ENCODE assay signal across 16 cellular contexts in genomic region chr10:43383204-43383971, GRCh38. TPM values are rescaled to one million over a fixed set of nuclear protein-coding genes. Genes with fewer than 3 reads are reported as not detected.
DNase-seq lines count a peak whose midpoint lies in the region; ATAC-seq and TF ChIP-seq lines count a peak whose summit lies in the region.
"Had no signal": no experiment of that assay in that cellular context is flagged by ENCODE, and none has a peak within 500 bp of the region (broad histone marks: within the 10 kb centered on the region; RNA-seq: fewer than 3 reads in every experiment).

No MANE protein-coding gene starts in this region.

- ATAC-seq in GM21717 (IDR thresholded peaks at IDR 0.05; ENCODE audit: unreplicated experiment), result no peak

- TF ChIP-seq EP300 in sigmoid colon (IDR thresholded peaks at IDR 0.05), result no peak

- intact Hi-C loops in sigmoid colon (cut with DNase I), result no loop called here

- H3K9me3 ChIP-seq in endodermal cell (ENCODE audit: control insufficient read depth, low read length), result no peaks in the 10 kb centered on the region
- H3K9me3 ChIP-seq in sigmoid colon, result no peaks in the 10 kb centered on the region
- H3K9me3 ChIP-seq in Karpas-422 (ENCODE audit: low read length), result no peaks in the 10 kb centered on the region
- H3K9me3 ChIP-seq: tibial artery had no signal

- H4K20me1 ChIP-seq in Karpas-422 (ENCODE audit: insufficient read depth, low read depth, low read length), result peaks cover 19% of the 10 kb centered on the region

- peak; percentile 18 for DNase-seq in NCI-H82 (lab: John Stamatoyannopoulos, UW)
- DNase-seq in NCI-H82 treated with DMSO at 0.1 percent for 48 hours (lab: John Stamatoyannopoulos, UW; ENCODE audit: unreplicated experiment), result no peak
- peak; percentile 5 for DNase-seq in M059J (ENCODE audit: low read depth)
- DNase-seq in endodermal cell, result no peak
- DNase-seq in sigmoid colon, result peak; percentile 45
- DNase-seq in Karpas-422, result no peak
- DNase-seq in H7, result no peak
- DNase-seq: activated gamma-delta T cell treated with Interleukin-2 at 50 U/mL for 16 hours, naive B cell, NCI-H2029 treated with DMSO at 0.1 percent for 48 hours had no signal

- no peaks in the 10 kb centered on the region for H3K27me3 Mint-ChIP-seq in endodermal cell (ENCODE audit: insufficient read depth)
- H3K27me3 Mint-ChIP-seq: naive B cell had no signal

- H3K4me2 ChIP-seq in Karpas-422 (ENCODE audit: low read depth, low read length, poor library complexity, severe bottlenecking), result no peak overlapping the region

- peak overlapping the region; percentile 39 for H3K27ac Mint-ChIP-seq in endodermal cell
- H3K27ac Mint-ChIP-seq: T-helper 1 cell treated with Interleukin-12 subunit alpha and Interleukin-12 subunit beta and Interleukin-4 antibody, amounts not matched to agents 30 μg/mL and 1 μg/mL, for 36 hours had no signal

- peaks cover 11% of the 10 kb centered on the region for H3K4me1 Mint-ChIP-seq in endodermal cell

- H3K27me3 ChIP-seq in endodermal cell (ENCODE audit: control insufficient read depth, insufficient read depth, low read length, poor library complexity, severe bottlenecking), result no peaks in the 10 kb centered on the region
- H3K27me3 ChIP-seq in sigmoid colon, result no peaks in the 10 kb centered on the region
- H3K27me3 ChIP-seq in Karpas-422 (ENCODE audit: low read length), result no peaks in the 10 kb centered on the region
- no peaks in the 10 kb centered on the region for H3K27me3 ChIP-seq in H7 (ENCODE audit: control insufficient read depth, insufficient read depth, low read length)
- H3K27me3 ChIP-seq: tibial artery had no signal

- no peaks in the 10 kb centered on the region for H3K9me2 ChIP-seq in Karpas-422 (replicated peaks; ENCODE audit: insufficient read depth, low read length)

- TF ChIP-seq CTCF in endodermal cell (conservative IDR thresholded peaks at IDR 0.05) (no peak), sigmoid colon (IDR thresholded peaks at IDR 0.05) (no peak)

- H3K9ac ChIP-seq in endodermal cell (ENCODE audit: extremely low read depth, low read length, poor library complexity, severe bottlenecking) (no peak overlapping the region), Karpas-422 (ENCODE audit: low read length) (no peak overlapping the region)

- H3K36me3 ChIP-seq in endodermal cell (ENCODE audit: control insufficient read depth, insufficient read depth, low read length) (peaks cover 34% of the 10 kb centered on the region), sigmoid colon (peaks cover 4 to 41% (median 21%) of the 10 kb centered on the region in 4 donors), Karpas-422 (ENCODE audit: insufficient read depth, low read length) (peaks cover 28% of the 10 kb centered on the region), H7 (replicated peaks; ENCODE audit: control insufficient read depth, insufficient read depth, low read length) (peaks cover 20% of the 10 kb centered on the region)

- no peak overlapping the region for H3K4me3 ChIP-seq in endodermal cell (ENCODE audit: low read length)
- no peak overlapping the region for H3K4me3 ChIP-seq in sigmoid colon
- no peak overlapping the region for H3K4me3 ChIP-seq in Karpas-422 (ENCODE audit: low read length)
- H3K4me3 ChIP-seq in H7 (ENCODE audit: insufficient read depth, low read depth, low read length), result no peak overlapping the region
- H3K4me3 ChIP-seq: tibial artery had no signal

- no peak for TF ChIP-seq POLR2A in sigmoid colon (IDR thresholded peaks at IDR 0.05)

- H3K79me2 ChIP-seq in Karpas-422 (ENCODE audit: low read length), result no peaks in the 10 kb centered on the region

- H2AFZ ChIP-seq in Karpas-422 (ENCODE audit: low read length), result no peak overlapping the region

- H3K27ac ChIP-seq in endodermal cell (ENCODE audit: low read depth, low read length) (no peak overlapping the region), sigmoid colon (no peak overlapping the region), Karpas-422 (ENCODE audit: low read length) (no peak overlapping the region)
- H3K27ac ChIP-seq: tibial artery had no signal

- H3K9me3 Mint-ChIP-seq in endodermal cell, result no peaks in the 10 kb centered on the region
- H3K9me3 Mint-ChIP-seq: naive B cell; T-helper 1 cell treated with Interleukin-12 subunit alpha and Interleukin-12 subunit beta and Interleukin-4 antibody, amounts not matched to agents 30 μg/mL and 1 μg/mL, for 36 hours had no signal

- H3K36me3 Mint-ChIP-seq in endodermal cell (ENCODE audit: low read depth), result peaks cover 29% of the 10 kb centered on the region

- 77 to 88% methylated on average over 14 of the region's 14 CpGs for WGBS in endodermal cell (ENCODE audit: insufficient coverage in 1 of 2, insufficient read length in 1 of 2), 2 experiments
- WGBS in sigmoid colon, 2 donors, result 39 to 71% methylated on average over 14 of the region's 14 CpGs

- H3K4me3 Mint-ChIP-seq in endodermal cell, result no peak overlapping the region
- H3K4me3 Mint-ChIP-seq: naive B cell; T-helper 1 cell treated with Interleukin-12 subunit alpha and Interleukin-12 subunit beta and Interleukin-4 antibody, amounts not matched to agents 30 μg/mL and 1 μg/mL, for 36 hours had no signal

- H3K4me1 ChIP-seq in endodermal cell (ENCODE audit: control insufficient read depth, insufficient read depth, low read length), result peaks cover 6% of the 10 kb centered on the region
- H3K4me1 ChIP-seq in sigmoid colon, result no peaks in the 10 kb centered on the region
- H3K4me1 ChIP-seq in Karpas-422 (ENCODE audit: low read length), result no peaks in the 10 kb centered on the region
- H3K4me1 ChIP-seq: tibial artery had no signal

RNA-seq across cellular contexts. Expression of gene FXYD4, which starts 12.0 kb away (rescaled TPM):
- total RNA-seq in M059J (2014; rRNA removed; shearing (Covaris generic)), result not detected in 2 replicates
- total RNA-seq in endodermal cell (under 1 TPM in 1 of 2 donors, not detected in 1; 0.97 TPM), sigmoid colon (not detected)
- not detected for polyA plus RNA-seq in endodermal cell (2013, experiment 1 of 2)
- polyA plus RNA-seq in endodermal cell (2013, experiment 2 of 2), result not detected
- not detected for polyA plus RNA-seq in sigmoid colon
- total RNA-seq in Karpas-422 (2014; rRNA removed; shearing (Covaris generic); ENCODE audit: low replicate concordance), result not detected in 2 replicates
- total RNA-seq in H7 (2014; rRNA removed; shearing (Covaris generic)), result not detected in 2 replicates
- total RNA-seq: A172, kidney epithelial cell, skeletal muscle tissue had no signal

RNA-seq across cellular contexts. Expression of gene HNRNPF, which starts 25.6 kb away (rescaled TPM):
- total RNA-seq in M059J (2014; rRNA removed; shearing (Covaris generic)), result 129 and 179 TPM in 2 replicates
- total RNA-seq in endodermal cell, result 100 to 1,000 TPM; 283 to 299 TPM
- 222 TPM for polyA plus RNA-seq in endodermal cell (2013, experiment 1 of 2)
- 193 TPM for polyA plus RNA-seq in endodermal cell (2013, experiment 2 of 2)
- total RNA-seq in sigmoid colon, result 100 to 1,000 TPM; 101 to 185 (median 150) TPM
- polyA plus RNA-seq in sigmoid colon, result 100 to 1,000 TPM; 117 to 194 (median 134) TPM
- 160 and 269 TPM in 2 replicates for total RNA-seq in Karpas-422 (2014; rRNA removed; shearing (Covaris generic); ENCODE audit: low replicate concordance)
- total RNA-seq in H7 (2014; rRNA removed; shearing (Covaris generic)), result 328 and 342 TPM in 2 replicates

RNA-seq across cellular contexts. Expression of gene ZNF487, which starts 53.5 kb away (rescaled TPM):
- 1.0 and 2.6 TPM in 2 replicates for total RNA-seq in M059J (2014; rRNA removed; shearing (Covaris generic))
- total RNA-seq in endodermal cell (1 to 10 TPM; 3.8 to 6.6 TPM), sigmoid colon (10 to 100 TPM in 3 of 4 donors, 1 to 10 TPM in 1; 6.1 to 21.6 (median 13.3) TPM)
- polyA plus RNA-seq in endodermal cell (2013, experiment 1 of 2), result 3.8 TPM
- polyA plus RNA-seq in endodermal cell (2013, experiment 2 of 2), result 5.3 TPM
- 1 to 10 TPM; 5.3 to 6.6 (median 6.5) TPM for polyA plus RNA-seq in sigmoid colon
- total RNA-seq in Karpas-422 (2014; rRNA removed; shearing (Covaris generic); ENCODE audit: low replicate concordance), result 11.5 and 11.8 TPM in 2 replicates
- 2.7 and 4.9 TPM in 2 replicates for total RNA-seq in H7 (2014; rRNA removed; shearing (Covaris generic))

Comparison
In these comparisons a context has a peak if more than half of its experiments do, and no peak if none do; other contexts are left out.
1. DNase-seq: peak in NCI-H82 (single experiment), M059J (single experiment) and sigmoid colon (single experiment); none in NCI-H82 treated with DMSO at 0.1 percent for 48 hours (single experiment), endodermal cell (single experiment), Karpas-422 (single experiment) and H7 (single experiment).